In genomic region chr17:10574324-10574723, GRCh38 we compare ENCODE assay signal across 26 cellular contexts. TPM values are rescaled to one million over a fixed set of nuclear protein-coding genes. Genes with fewer than 3 reads are reported as not detected.
"Had no signal": no experiment of that assay in that cellular context is flagged by ENCODE, and none has a peak within 500 bp of the region (broad histone marks: within the 10 kb centered on the region; RNA-seq: fewer than 3 reads in every experiment).

No MANE protein-coding gene starts in this region.

- H3K4me1 ChIP-seq: gastroesophageal sphincter, spleen, upper lobe of left lung had no signal

- H3K4me1 Mint-ChIP-seq: activated naive CD4-positive, alpha-beta T cell treated with anti-CD3 and anti-CD28 coated beads, Interleukin-2, amount 50 U/mL, for 24 hours; brain had no signal

- H3K27me3 ChIP-seq: upper lobe of left lung had no signal

- H3K4me3 Mint-ChIP-seq: activated naive CD4-positive, alpha-beta T cell treated with anti-CD3 and anti-CD28 coated beads, Interleukin-2, amount 50 U/mL, for 24 hours; brain; dendritic cell treated with granulocyte-macrophage colony-stimulating factor and Interleukin-4, amounts not matched to agents 40 ng/mL and 50 ng/mL, for 4 days; natural killer cell treated with Interleukin-12 subunit alpha and Interleukin-12 subunit beta and Interleukin-15 and Interleukin-18, amount 100 ng/mL, for 72 hours had no signal

- H3K36me3 ChIP-seq: gastroesophageal sphincter, spleen, upper lobe of left lung had no signal

- H3K27me3 Mint-ChIP-seq: brain had no signal

- H3K27ac ChIP-seq: gastroesophageal sphincter, spleen, upper lobe of left lung, VCaP had no signal

- H3K36me3 Mint-ChIP-seq: activated naive CD4-positive, alpha-beta T cell treated with anti-CD3 and anti-CD28 coated beads, Interleukin-2, amount 50 U/mL, for 24 hours; brain; natural killer cell treated with Interleukin-12 subunit alpha and Interleukin-12 subunit beta and Interleukin-15 and Interleukin-18, amount 100 ng/mL, for 72 hours had no signal

- ATAC-seq: activated CD4-positive, CD25-positive, alpha-beta regulatory T cell treated with anti-CD3 and anti-CD28 coated beads, Interleukin-2, amount 50 U/mL, for 24 hours; gastroesophageal sphincter; left ventricle myocardium superior; natural killer cell treated with Interleukin-12 subunit alpha and Interleukin-12 subunit beta and Interleukin-15 and Interleukin-18, amount 100 ng/mL, for 72 hours had no signal

- FAIRE-seq: endometrium had no signal

- H3K27ac Mint-ChIP-seq: activated naive CD4-positive, alpha-beta T cell treated with anti-CD3 and anti-CD28 coated beads, Interleukin-2, amount 50 U/mL, for 24 hours; brain; dendritic cell treated with granulocyte-macrophage colony-stimulating factor and Interleukin-4, amounts not matched to agents 40 ng/mL and 50 ng/mL, for 4 days; natural killer cell treated with Interleukin-12 subunit alpha and Interleukin-12 subunit beta and Interleukin-15 and Interleukin-18, amount 100 ng/mL, for 72 hours; progenitor cell of endocrine pancreas had no signal

- H3K9me3 ChIP-seq: gastroesophageal sphincter, spleen, upper lobe of left lung had no signal

- DNase-seq: activated gamma-delta T cell treated with Interleukin-2 at 50 U/mL for 16 hours; activated T-cell treated with anti-CD3 and anti-CD28 coated beads, Interleukin-2, amount 50 U/mL, for 1 hour; aorta; caudate nucleus; effector CD4-positive, alpha-beta T cell; head of caudate nucleus; hypothalamus; left ventricle myocardium superior; mammary epithelial cell; midbrain; retina; spleen; stimulated activated CD4-positive, alpha-beta T cell treated with anti-CD3 and anti-CD28 coated beads, Interleukin-4, amount 100 ng/mL, for 1 hour; stimulated activated naive CD4-positive, alpha-beta T cell treated with Interleukin-2 at 50 U/mL for 16 hours; upper lobe of left lung had no signal

- H3K9me3 Mint-ChIP-seq: activated naive CD4-positive, alpha-beta T cell treated with anti-CD3 and anti-CD28 coated beads, Interleukin-2, amount 50 U/mL, for 24 hours; brain; dendritic cell treated with granulocyte-macrophage colony-stimulating factor and Interleukin-4, amounts not matched to agents 40 ng/mL and 50 ng/mL, for 4 days; natural killer cell treated with Interleukin-12 subunit alpha and Interleukin-12 subunit beta and Interleukin-15 and Interleukin-18, amount 100 ng/mL, for 72 hours had no signal

- H3K4me3 ChIP-seq: gastroesophageal sphincter, spleen, upper lobe of left lung had no signal

RNA-seq across cellular contexts. Expression of gene MYH2, which starts 24.9 kb away (rescaled TPM):
- total RNA-seq: aorta; mammary epithelial cell; natural killer cell treated with Interleukin-12 subunit alpha and Interleukin-12 subunit beta and Interleukin-15 and Interleukin-18, amount 100 ng/mL, for 72 hours; osteocyte; progenitor cell of endocrine pancreas; spleen; T-helper 2 cell treated with Interferon-gamma antibody and Interleukin-4, amounts not matched to agents 100 ng/mL and 5 ng/mL, for 36 hours had no signal
- polyA plus RNA-seq: mammary epithelial cell had no signal

RNA-seq across cellular contexts. Expression of gene MYH1, which starts 56.0 kb away (rescaled TPM):
- total RNA-seq: aorta; mammary epithelial cell; natural killer cell treated with Interleukin-12 subunit alpha and Interleukin-12 subunit beta and Interleukin-15 and Interleukin-18, amount 100 ng/mL, for 72 hours; osteocyte; progenitor cell of endocrine pancreas; T-helper 2 cell treated with Interferon-gamma antibody and Interleukin-4, amounts not matched to agents 100 ng/mL and 5 ng/mL, for 36 hours had no signal
- polyA plus RNA-seq: mammary epithelial cell had no signal
